In the genomic region with DNA sequence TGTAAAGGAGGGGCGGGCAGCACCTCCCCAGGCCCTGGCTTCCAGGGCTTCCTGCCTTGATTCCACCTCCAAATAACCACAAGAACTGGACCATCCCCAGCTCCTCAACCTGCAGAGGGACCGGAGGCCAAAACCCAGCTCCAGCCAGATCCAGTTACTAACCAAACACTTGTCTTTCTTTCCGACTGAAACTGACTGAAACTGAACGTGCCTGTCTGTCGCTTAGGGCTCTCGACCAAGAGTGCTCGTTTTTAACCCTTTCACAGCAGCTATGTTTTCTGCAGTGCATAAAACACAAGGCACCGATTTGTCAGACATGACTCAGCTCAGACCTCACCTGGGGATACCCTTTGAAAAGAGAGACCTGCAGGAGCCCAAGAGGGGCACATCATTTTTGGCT, we compare ENCODE assay signal across 13 cellular contexts.
DNase-seq lines count a peak whose midpoint lies in the region; ATAC-seq and TF ChIP-seq lines count a peak whose summit lies in the region.
"Had no signal": no experiment of that assay in that cellular context is flagged by ENCODE, and none has a peak within 500 bp of the region (broad histone marks: within the 10 kb centered on the region; RNA-seq: fewer than 3 reads in every experiment).

No MANE protein-coding gene starts in this region.

- no peak for TF ChIP-seq CTCF in OCI-LY7 (conservative IDR thresholded peaks at IDR 0.05; ENCODE audit: low read length)
- no peak for TF ChIP-seq CTCF in natural killer cell (IDR thresholded peaks at IDR 0.05)
- TF ChIP-seq CTCF in CD8-positive, alpha-beta T cell (IDR thresholded peaks at IDR 0.05) = no peak

- WGBS in mesendoderm (ENCODE audit: extremely low coverage, insufficient coverage, low lambda C conversion rate) = no CpG with 5 or more reads among the region's 8 CpGs

- peak overlapping the region; percentile 57 for H3K56ac ChIP-seq in mesendoderm (ENCODE audit: low read length)

- no peak overlapping the region for H3K4ac ChIP-seq in mesendoderm (ENCODE audit: low read depth, low read length)

- DNase-seq in NCI-H128 (lab: John Stamatoyannopoulos, UW; ENCODE audit: unreplicated experiment) (peak; percentile 66), OCI-LY7 (ENCODE audit: low spot score) (no peak), mesendoderm (peak; percentile 35), natural killer cell (no peak), cortex of kidney (lab: John Stamatoyannopoulos, UW) (no peak)
- no peak for DNase-seq in activated CD4-positive, alpha-beta T cell treated with anti-CD3 and anti-CD28 coated beads, Interleukin-2, amount 50 U/mL, for 48 hours
- no peak for DNase-seq in CD8-positive, alpha-beta T cell
- DNase-seq: activated CD4-positive, alpha-beta T cell treated with anti-CD3 and anti-CD28 coated beads, Interleukin-2, amount 50 U/mL, for 1 hour; activated naive CD4-positive, alpha-beta T cell treated with anti-CD3 and anti-CD28 coated beads, Interleukin-2, amount 50 U/mL, for 16 hours; GF-D8; immature natural killer cell; naive thymus-derived CD4-positive, alpha-beta T cell had no signal

- H3K9me2 ChIP-seq in OCI-LY7 (ENCODE audit: insufficient read depth, low read length) = no peaks in the 10 kb centered on the region

- H4K8ac ChIP-seq in mesendoderm (ENCODE audit: low read depth, low read length) = no peak overlapping the region

- H3K4me1 ChIP-seq in BLaER1 treated with 17β-estradiol and CSF1 and Interleukin-3, amounts not matched to agents 10 nM and 100 nM = peaks cover 34 to 100% (median 84%) of the 10 kb centered on the region in 10 experiments
- H3K4me1 ChIP-seq in OCI-LY7 (ENCODE audit: insufficient read depth, low read length, poor library complexity, severe bottlenecking) (peaks cover 41% of the 10 kb centered on the region), mesendoderm (ENCODE audit: control insufficient read depth, low read depth, low read length) (peaks cover 21% of the 10 kb centered on the region)
- no peaks in the 10 kb centered on the region for H3K4me1 ChIP-seq in CD8-positive, alpha-beta T cell (ENCODE audit: insufficient read depth, low read length)

- H3K27ac ChIP-seq in BLaER1 treated with 17β-estradiol and CSF1 and Interleukin-3, amounts not matched to agents 10 nM and 100 nM = peak overlapping the region in 1 of 11 experiments; percentile 64; a peak in 1 of 22 replicates
- H3K27ac ChIP-seq in OCI-LY7 (ENCODE audit: low read depth, low read length, poor library complexity, severe bottlenecking) = no peak overlapping the region
- no peak overlapping the region for H3K27ac ChIP-seq in mesendoderm (ENCODE audit: low read depth, low read length)
- H3K27ac ChIP-seq in CD8-positive, alpha-beta T cell (ENCODE audit: low read depth, low read length) = no peak overlapping the region

- peak overlapping the region; percentile 64 for H3K18ac ChIP-seq in mesendoderm (ENCODE audit: low read length)

- H4K5ac ChIP-seq in mesendoderm (ENCODE audit: low read length) = no peak overlapping the region

- peak overlapping the region; percentile 50; the same call in 1 of the 2 replicates for H2AFZ ChIP-seq in OCI-LY7 (ENCODE audit: low read length)

- H3K4me2 ChIP-seq in BLaER1 treated with 17β-estradiol and CSF1 and Interleukin-3, amounts not matched to agents 10 nM and 100 nM = peak overlapping the region in 8 of 11 experiments; percentile 43 to 83 (median 72); a peak in 15 of 22 replicates
- no peak overlapping the region for H3K4me2 ChIP-seq in OCI-LY7 (ENCODE audit: low read length)
- H3K4me2 ChIP-seq in mesendoderm (ENCODE audit: low read length) = no peak overlapping the region

- intact Hi-C loops in OCI-LY7 (cut with micrococcal nuclease; ENCODE audit: unreplicated experiment) (no loop called here), natural killer cell (cut with micrococcal nuclease) (no loop called here)
- intact Hi-C loops in CD8-positive, alpha-beta T cell (cut with DNase I, micrococcal nuclease) = no loop called here

- H3K36me3 ChIP-seq in BLaER1 treated with 17β-estradiol and CSF1 and Interleukin-3, amounts not matched to agents 10 nM and 100 nM = no peaks in the 10 kb centered on the region
- H3K36me3 ChIP-seq in OCI-LY7 (ENCODE audit: insufficient read depth, low read length) (no peaks in the 10 kb centered on the region), mesendoderm (ENCODE audit: control insufficient read depth, insufficient read depth, low read length) (no peaks in the 10 kb centered on the region)
- no peaks in the 10 kb centered on the region for H3K36me3 ChIP-seq in CD8-positive, alpha-beta T cell (ENCODE audit: insufficient read depth, low read length)

- H3K36me3 Mint-ChIP-seq in natural killer cell = no peaks in the 10 kb centered on the region
- no peaks in the 10 kb centered on the region for H3K36me3 Mint-ChIP-seq in CD8-positive, alpha-beta T cell
- H3K36me3 Mint-ChIP-seq: immature natural killer cell; naive thymus-derived CD4-positive, alpha-beta T cell had no signal

- H2AK5ac ChIP-seq in mesendoderm (ENCODE audit: low read length) = no peak overlapping the region

- no TSS peak for BruUV-seq in OCI-LY7 (replicated peaks; lab: Mats Ljungman, UMichigan)

- peaks cover 0 to 6% of the 10 kb centered on the region in 2 donors for H3K4me1 Mint-ChIP-seq in natural killer cell
- H3K4me1 Mint-ChIP-seq in CD8-positive, alpha-beta T cell (ENCODE audit: low read depth) = no peaks in the 10 kb centered on the region
- H3K4me1 Mint-ChIP-seq: immature natural killer cell had no signal

- H3K4me3 Mint-ChIP-seq in natural killer cell = no peak overlapping the region
- no peak overlapping the region for H3K4me3 Mint-ChIP-seq in CD8-positive, alpha-beta T cell
- H3K4me3 Mint-ChIP-seq: immature natural killer cell; naive thymus-derived CD4-positive, alpha-beta T cell had no signal

- peak overlapping the region; percentile 48 for H3K23ac ChIP-seq in mesendoderm (ENCODE audit: low read length)

- H2BK15ac ChIP-seq in mesendoderm (replicated peaks; ENCODE audit: low read depth) = no peak overlapping the region

- no peak overlapping the region for H3K9ac ChIP-seq in BLaER1 treated with 17β-estradiol and CSF1 and Interleukin-3, amounts not matched to agents 10 nM and 100 nM
- H3K9ac ChIP-seq in mesendoderm (ENCODE audit: low read length) = peak overlapping the region; percentile 11

- CTCF ChIA-PET in OCI-LY7 (lab: Charles Lee; ENCODE audit: unreplicated experiment) = no interaction called here
- CTCF ChIA-PET in CD8-positive, alpha-beta T cell (lab: Charles Lee) = no interaction called here

- no peaks in the 10 kb centered on the region for H3K27me3 ChIP-seq in BLaER1 treated with 17β-estradiol and CSF1 and Interleukin-3, amounts not matched to agents 10 nM and 100 nM
- H3K27me3 ChIP-seq in mesendoderm (ENCODE audit: insufficient read depth, low read length, poor library complexity) = no peaks in the 10 kb centered on the region
- no peaks in the 10 kb centered on the region for H3K27me3 ChIP-seq in CD8-positive, alpha-beta T cell (ENCODE audit: insufficient read depth, low read length)

- peaks cover 14 to 15% of the 10 kb centered on the region in 2 donors for H3K27me3 Mint-ChIP-seq in natural killer cell (ENCODE audit: low read depth in 2 of 2)
- peaks cover 11% of the 10 kb centered on the region for H3K27me3 Mint-ChIP-seq in CD8-positive, alpha-beta T cell (ENCODE audit: low read depth)

- no peaks in the 10 kb centered on the region for H3K9me3 Mint-ChIP-seq in natural killer cell
- H3K9me3 Mint-ChIP-seq in CD8-positive, alpha-beta T cell = no peaks in the 10 kb centered on the region
- H3K9me3 Mint-ChIP-seq: immature natural killer cell; naive thymus-derived CD4-positive, alpha-beta T cell had no signal

- H2BK5ac ChIP-seq in mesendoderm (ENCODE audit: low read length) = peak overlapping the region; percentile 7

- H3K9me3 ChIP-seq in BLaER1 treated with 17β-estradiol and CSF1 and Interleukin-3, amounts not matched to agents 10 nM and 100 nM (replicated peaks in 1 of 11) = peaks cover 0 to 3% (median under 1%) of the 10 kb centered on the region in 11 experiments; a peak in 8 of 22 replicates
- no peaks in the 10 kb centered on the region for H3K9me3 ChIP-seq in OCI-LY7 (ENCODE audit: low read length)
- no peaks in the 10 kb centered on the region for H3K9me3 ChIP-seq in CD8-positive, alpha-beta T cell (ENCODE audit: low read length)

- POLR2A ChIA-PET in OCI-LY7 (lab: Charles Lee) = no interaction called here
- POLR2A ChIA-PET in CD8-positive, alpha-beta T cell (lab: Charles Lee) = no interaction called here

- no peak overlapping the region for H3K4me3 ChIP-seq in BLaER1 treated with 17β-estradiol and CSF1 and Interleukin-3, amounts not matched to agents 10 nM and 100 nM
- H3K4me3 ChIP-seq in OCI-LY7 (ENCODE audit: low read depth, low read length, poor library complexity, severe bottlenecking) (no peak overlapping the region), mesendoderm (ENCODE audit: low read length) (no peak overlapping the region)
- H3K4me3 ChIP-seq in CD8-positive, alpha-beta T cell (ENCODE audit: low read depth, low read length) = no peak overlapping the region

- H3K79me2 ChIP-seq in OCI-LY7 (ENCODE audit: insufficient read depth, low read depth, low read length) (no peaks in the 10 kb centered on the region), mesendoderm (ENCODE audit: control insufficient read depth, insufficient read depth, low read length) (no peaks in the 10 kb centered on the region)

- no peak for ATAC-seq in natural killer cell
- no peak for ATAC-seq in CD8-positive, alpha-beta T cell
- ATAC-seq: naive thymus-derived CD4-positive, alpha-beta T cell had no signal

- no peaks in the 10 kb centered on the region for H4K20me1 ChIP-seq in BLaER1 treated with 17β-estradiol and CSF1 and Interleukin-3, amounts not matched to agents 10 nM and 100 nM
- H4K20me1 ChIP-seq in OCI-LY7 (ENCODE audit: insufficient read depth, low read length) = no peaks in the 10 kb centered on the region

- H2BK120ac ChIP-seq in mesendoderm (ENCODE audit: low read depth, low read length) = no peak overlapping the region

- H3K27ac Mint-ChIP-seq in natural killer cell = no peak overlapping the region
- H3K27ac Mint-ChIP-seq in CD8-positive, alpha-beta T cell = no peak overlapping the region
- H3K27ac Mint-ChIP-seq: immature natural killer cell had no signal

- no peaks in the 10 kb centered on the region for H3K79me1 ChIP-seq in mesendoderm (ENCODE audit: low read length)

Comparison
In these comparisons a context has a peak if more than half of its experiments do, and no peak if none do; other contexts are left out.
1. H3K4me2 ChIP-seq: peak in BLaER1 treated with 17β-estradiol and CSF1 and Interleukin-3, amounts not matched to agents 10 nM and 100 nM (8 of 11); none in OCI-LY7 (single experiment) and mesendoderm (single experiment).
2. DNase-seq: peak in NCI-H128 (single experiment) and mesendoderm (single experiment); none in OCI-LY7 (single experiment), natural killer cell (single experiment), activated CD4-positive, alpha-beta T cell treated with anti-CD3 and anti-CD28 coated beads, Interleukin-2, amount 50 U/mL, for 48 hours (0 of 2), CD8-positive, alpha-beta T cell (0 of 7) and cortex of kidney (single experiment).